ENCODE assay signal across 10 cellular contexts in the genomic region with DNA sequence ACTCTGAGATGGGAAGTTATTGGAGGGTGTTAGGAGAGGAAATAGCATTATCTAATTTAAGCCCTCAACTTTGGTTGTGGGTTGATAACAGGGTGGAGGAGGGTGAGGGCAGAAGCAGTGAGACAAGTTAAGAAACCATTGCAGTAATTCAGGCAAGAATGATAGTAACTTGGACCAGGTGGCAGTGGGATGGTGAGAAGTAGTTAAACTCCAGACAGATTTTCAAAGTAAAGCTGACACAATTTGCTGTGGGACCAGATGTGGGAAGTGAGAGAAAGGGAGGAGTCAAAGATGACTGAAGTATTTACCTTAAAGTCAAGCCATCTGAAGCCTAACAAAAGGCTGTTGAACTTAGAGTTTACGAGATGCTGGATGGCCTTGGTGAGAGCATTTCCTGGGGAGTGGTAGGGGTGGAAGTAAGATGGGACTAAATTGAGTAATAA.
DNase-seq lines count a peak whose midpoint lies in the region; ATAC-seq, FAIRE-seq and TF ChIP-seq lines count a peak whose summit lies in the region.
"Had no signal": no experiment of that assay in that cellular context is flagged by ENCODE, and none has a peak within 500 bp of the region (broad histone marks: within the 10 kb centered on the region; RNA-seq: fewer than 3 reads in every experiment).

No MANE protein-coding gene starts in this region.

- no peaks in the 10 kb centered on the region for H3K27me3 Mint-ChIP-seq in astrocyte (ENCODE audit: low read depth, unreplicated experiment)
- H3K27me3 Mint-ChIP-seq: IgD-negative memory B cell had no signal

- H3K9me3 Mint-ChIP-seq in astrocyte (ENCODE audit: unreplicated experiment): peaks cover 1% of the 10 kb centered on the region
- H3K9me3 Mint-ChIP-seq: IgD-negative memory B cell had no signal

- WGBS in hepatocyte (ENCODE audit: low lambda C conversion rate, missing lambda C conversion rate): 70% methylated on average over 1 of the region's 1 CpG

- H3K79me2 ChIP-seq in astrocyte (ENCODE audit: insufficient read depth, low read length): no peaks in the 10 kb centered on the region
- H3K79me2 ChIP-seq in hepatocyte: no peaks in the 10 kb centered on the region

- H3K27ac Mint-ChIP-seq in astrocyte (ENCODE audit: unreplicated experiment): peak overlapping the region; percentile 64

- H3K4me1 Mint-ChIP-seq in astrocyte (ENCODE audit: low read depth, unreplicated experiment): peaks cover 49% of the 10 kb centered on the region

- DNase-seq in astrocyte (ENCODE audit: low read depth) (no peak), NCI-H524 (lab: John Stamatoyannopoulos, UW) (no peak), RWPE1 (ENCODE audit: low spot score) (no peak), hepatocyte (ENCODE audit: low spot score) (no peak)
- DNase-seq: SHP77 treated with DMSO at 0.1 percent for 48 hours had no signal

- CTCF ChIA-PET in RWPE1 (lab: Yijun Ruan, JAX): interaction anchor here (0.6 to 0.7 kb wide), 2 partner anchors 61 to 149 kb away, joined by 3 read pairs; no protein-coding TSS in a partner anchor

- H3K9me2 ChIP-seq in hepatocyte (replicated peaks; ENCODE audit: insufficient read depth): no peaks in the 10 kb centered on the region

- H3K4me1 ChIP-seq in astrocyte (ENCODE audit: insufficient read depth, low read length) (peaks cover 22% of the 10 kb centered on the region), hepatocyte (ENCODE audit: insufficient read depth) (peaks cover 9% of the 10 kb centered on the region)

- H3K4me3 ChIP-seq in astrocyte (ENCODE audit: insufficient read depth, low read depth, low read length) (no peak overlapping the region), hepatocyte (no peak overlapping the region)

- H3K27ac ChIP-seq in astrocyte (ENCODE audit: low read depth, low read length) (no peak overlapping the region), RWPE1 (no peak overlapping the region), hepatocyte (no peak overlapping the region)

- H3K36me3 Mint-ChIP-seq in astrocyte (ENCODE audit: low read depth, unreplicated experiment): no peaks in the 10 kb centered on the region
- H3K36me3 Mint-ChIP-seq: IgD-negative memory B cell had no signal

- H3K36me3 ChIP-seq in astrocyte (ENCODE audit: insufficient read depth, low read length) (no peaks in the 10 kb centered on the region), hepatocyte (replicated peaks; ENCODE audit: insufficient read depth, low read depth) (no peaks in the 10 kb centered on the region)

- no peak for FAIRE-seq in astrocyte (lab: Jason Lieb, UNC)
- FAIRE-seq: islet of Langerhans had no signal

- TF ChIP-seq CTCF in astrocyte (IDR thresholded peaks at IDR 0.05; ENCODE audit: insufficient read depth, low read depth, low read length) (no peak), RWPE1 (conservative IDR thresholded peaks at IDR 0.05; ENCODE audit: low read depth) (no peak), hepatocyte (IDR thresholded peaks at IDR 0.05; ENCODE audit: poor library complexity) (no peak)

- H3K4me3 Mint-ChIP-seq in astrocyte (ENCODE audit: unreplicated experiment): no peak overlapping the region

- ATAC-seq in GM18520 (IDR thresholded peaks at IDR 0.05; ENCODE audit: unreplicated experiment): peak; percentile 24
- ATAC-seq in GM21367 (IDR thresholded peaks at IDR 0.05; ENCODE audit: unreplicated experiment): peak; percentile 45
- peak; percentile 37 for ATAC-seq in HG03139 (IDR thresholded peaks at IDR 0.05; ENCODE audit: unreplicated experiment)

- no peak overlapping the region for H3K4me2 ChIP-seq in astrocyte (ENCODE audit: low read length)
- no peak overlapping the region for H3K4me2 ChIP-seq in hepatocyte

- H3K9me3 ChIP-seq in astrocyte (ENCODE audit: insufficient read depth, low read depth, low read length): no peaks in the 10 kb centered on the region
- no peaks in the 10 kb centered on the region for H3K9me3 ChIP-seq in hepatocyte (ENCODE audit: low read depth)

- POLR2A ChIA-PET in RWPE1 (lab: Yijun Ruan, JAX; ENCODE audit: low non-redundant PET): no interaction called here

- H4K20me1 ChIP-seq in astrocyte (ENCODE audit: insufficient read depth, low read length): no peaks in the 10 kb centered on the region
- no peaks in the 10 kb centered on the region for H4K20me1 ChIP-seq in hepatocyte (ENCODE audit: insufficient read depth, poor library complexity, severe bottlenecking)

- H2AFZ ChIP-seq in astrocyte (ENCODE audit: low read depth, low read length) (no peak overlapping the region), hepatocyte (no peak overlapping the region)

- no peak overlapping the region for H3K9ac ChIP-seq in astrocyte (ENCODE audit: low read length)

- H3K27me3 ChIP-seq in astrocyte (ENCODE audit: insufficient read depth, low read length) (no peaks in the 10 kb centered on the region), hepatocyte (no peaks in the 10 kb centered on the region)
